2 cellular contexts compared by ENCODE assay signal in the genomic region with DNA sequence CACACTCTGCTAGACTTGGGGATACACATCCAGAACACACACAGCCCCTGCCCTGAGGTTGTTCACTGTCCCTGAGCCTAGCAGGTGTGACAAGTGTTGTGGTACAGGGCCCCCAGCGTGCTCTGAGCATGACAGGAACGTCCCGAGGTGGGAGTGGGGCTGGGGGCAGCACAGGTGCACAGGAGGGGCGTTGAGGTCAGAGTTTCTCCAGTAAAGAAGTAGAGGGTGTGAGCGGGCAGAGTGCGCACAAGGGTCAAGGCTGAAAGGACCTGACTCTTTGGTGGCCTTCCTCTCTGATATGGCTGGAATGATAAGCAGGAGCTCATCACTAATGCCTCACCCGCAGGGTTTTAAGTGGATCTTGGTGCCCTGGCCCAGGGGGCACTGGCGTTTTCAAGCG.
TF ChIP-seq lines count a peak whose summit lies in the region.

No MANE protein-coding gene starts in this region.

TF ChIP-seq in SK-N-SH, 30 proteins besides CTCF, POLR2A, EP300 and RAD21 (continued from another document):
- TF ChIP-seq, protein P1, sequence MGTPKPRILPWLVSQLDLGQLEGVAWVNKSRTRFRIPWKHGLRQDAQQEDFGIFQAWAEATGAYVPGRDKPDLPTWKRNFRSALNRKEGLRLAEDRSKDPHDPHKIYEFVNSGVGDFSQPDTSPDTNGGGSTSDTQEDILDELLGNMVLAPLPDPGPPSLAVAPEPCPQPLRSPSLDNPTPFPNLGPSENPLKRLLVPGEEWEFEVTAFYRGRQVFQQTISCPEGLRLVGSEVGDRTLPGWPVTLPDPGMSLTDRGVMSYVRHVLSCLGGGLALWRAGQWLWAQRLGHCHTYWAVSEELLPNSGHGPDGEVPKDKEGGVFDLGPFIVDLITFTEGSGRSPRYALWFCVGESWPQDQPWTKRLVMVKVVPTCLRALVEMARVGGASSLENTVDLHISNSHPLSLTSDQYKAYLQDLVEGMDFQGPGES (IDR thresholded peaks at IDR 0.05; ENCODE audit: low read depth, low read length): no peak
TF ChIP-seq in SK-N-SH: peak in this region for 0.

TF ChIP-seq in SK-N-SH treated with all-trans-retinoic acid at 6 μM for 48 hours, 23 proteins besides CTCF, POLR2A, EP300 and RAD21 (continued from another document):
- TF ChIP-seq POU6F1 (CRISPR knock-in tag; IDR thresholded peaks at IDR 0.05; ENCODE audit: borderline replicate concordance, low read depth) (no peak), ISL1 (CRISPR knock-in tag; IDR thresholded peaks at IDR 0.05) (no peak), ZNF565 (CRISPR knock-in tag; conservative IDR thresholded peaks at IDR 0.05; ENCODE audit: low read depth) (no peak), RARB (CRISPR knock-in tag; IDR thresholded peaks at IDR 0.05) (no peak), CSRNP3 (CRISPR knock-in tag; IDR thresholded peaks at IDR 0.05) (no peak), GLIS3 (CRISPR knock-in tag; IDR thresholded peaks at IDR 0.05) (no peak), ZFP3 (CRISPR knock-in tag; IDR thresholded peaks at IDR 0.05) (no peak), ZFP30 (CRISPR knock-in tag; IDR thresholded peaks at IDR 0.05) (no peak), TCF4 (CRISPR knock-in tag; IDR thresholded peaks at IDR 0.05; ENCODE audit: borderline replicate concordance) (no peak), ARNTL (CRISPR knock-in tag; IDR thresholded peaks at IDR 0.05; ENCODE audit: borderline replicate concordance, low read depth) (no peak), PPARA (CRISPR knock-in tag; IDR thresholded peaks at IDR 0.05; ENCODE audit: borderline replicate concordance) (no peak), CSDC2 (CRISPR knock-in tag; IDR thresholded peaks at IDR 0.05) (no peak), ESRRG (CRISPR knock-in tag; IDR thresholded peaks at IDR 0.05) (no peak)
- TF ChIP-seq, protein P2, sequence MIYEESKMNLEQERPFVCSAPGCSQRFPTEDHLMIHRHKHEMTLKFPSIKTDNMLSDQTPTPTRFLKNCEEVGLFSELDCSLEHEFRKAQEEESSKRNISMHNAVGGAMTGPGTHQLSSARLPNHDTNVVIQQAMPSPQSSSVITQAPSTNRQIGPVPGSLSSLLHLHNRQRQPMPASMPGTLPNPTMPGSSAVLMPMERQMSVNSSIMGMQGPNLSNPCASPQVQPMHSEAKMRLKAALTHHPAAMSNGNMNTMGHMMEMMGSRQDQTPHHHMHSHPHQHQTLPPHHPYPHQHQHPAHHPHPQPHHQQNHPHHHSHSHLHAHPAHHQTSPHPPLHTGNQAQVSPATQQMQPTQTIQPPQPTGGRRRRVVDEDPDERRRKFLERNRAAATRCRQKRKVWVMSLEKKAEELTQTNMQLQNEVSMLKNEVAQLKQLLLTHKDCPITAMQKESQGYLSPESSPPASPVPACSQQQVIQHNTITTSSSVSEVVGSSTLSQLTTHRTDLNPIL (CRISPR knock-in tag; IDR thresholded peaks at IDR 0.05; ENCODE audit: low read depth): no peak
